16 cellular contexts compared by ENCODE assay signal in genomic region chr14:64196026-64196425, GRCh38.
A peak's percentile ranks its signal among the peaks of the same experiment; 100 is the strongest.
DNase-seq lines count a peak whose midpoint lies in the region; ATAC-seq lines count a peak whose summit lies in the region.
"Had no signal": no experiment of that assay in that cellular context is flagged by ENCODE, and none has a peak within 500 bp of the region (broad histone marks: within the 10 kb centered on the region; RNA-seq: fewer than 3 reads in every experiment).

No MANE protein-coding gene starts in this region.

- H3K14ac ChIP-seq in mesenchymal stem cell (ENCODE audit: low read length in 2 of 2), result no peak overlapping the region

- no peaks in the 10 kb centered on the region for H3K9me3 ChIP-seq in mesenchymal stem cell (ENCODE audit: control insufficient read depth, low read length)
- H3K9me3 ChIP-seq: gastroesophageal sphincter, mucosa of descending colon, SJCRH30, upper lobe of right lung had no signal

- no peaks in the 10 kb centered on the region for H3K9me3 Mint-ChIP-seq in activated T-cell treated with anti-CD3 and anti-CD28 coated beads, Interleukin-2, amount 50 U/mL, for 72 hours
- H3K9me3 Mint-ChIP-seq in activated T-helper 17 cell treated with anti-CD3 and anti-CD28 coated beads, Interleukin-2, amount 50 U/mL, for 72 hours, result no peaks in the 10 kb centered on the region
- H3K9me3 Mint-ChIP-seq: activated naive CD4-positive, alpha-beta T cell treated with anti-CD3 and anti-CD28 coated beads, Interleukin-2, amount 10 ng/mL, durations not matched to agents 7 days and 5 days had no signal

- H2AFZ ChIP-seq in mesenchymal stem cell (ENCODE audit: low read depth, low read length), result no peak overlapping the region

- H4K8ac ChIP-seq in mesenchymal stem cell (ENCODE audit: low read length), result peak overlapping the region; percentile 21

- peaks cover 14% of the 10 kb centered on the region for H3K79me1 ChIP-seq in mesenchymal stem cell (replicated peaks; ENCODE audit: low read length, poor library complexity, severe bottlenecking)

- H2AK5ac ChIP-seq in mesenchymal stem cell (ENCODE audit: low read length, severe bottlenecking), result no peak overlapping the region

- H3K27me3 Mint-ChIP-seq in activated T-cell treated with anti-CD3 and anti-CD28 coated beads, Interleukin-2, amount 50 U/mL, for 72 hours (ENCODE audit: low read depth), result no peaks in the 10 kb centered on the region
- no peaks in the 10 kb centered on the region for H3K27me3 Mint-ChIP-seq in activated T-helper 17 cell treated with anti-CD3 and anti-CD28 coated beads, Interleukin-2, amount 50 U/mL, for 72 hours
- H3K27me3 Mint-ChIP-seq: activated CD8-positive, alpha-beta memory T cell treated with anti-CD3 and anti-CD28 coated beads, Interleukin-2, amount 10 ng/mL, durations not matched to agents 7 days and 5 days; activated naive CD4-positive, alpha-beta T cell treated with anti-CD3 and anti-CD28 coated beads, Interleukin-2, amount 10 ng/mL, durations not matched to agents 7 days and 5 days had no signal

- H2BK120ac ChIP-seq in mesenchymal stem cell (ENCODE audit: low read depth, low read length), result no peak overlapping the region

- no peak overlapping the region for H3K4ac ChIP-seq in mesenchymal stem cell (ENCODE audit: low read depth in 1 of 2, low read length in 2 of 2)

- no peak for DNase-seq in activated T-cell treated with anti-CD3 and anti-CD28 coated beads, Interleukin-2, amount 50 U/mL, for 72 hours
- DNase-seq in activated T-cell treated with anti-CD3 and anti-CD28 coated beads for 4 hours (no peak), mesenchymal stem cell (no peak), NOMO-1 treated with dmso at 0.1 percent for 144 hours (lab: John Stamatoyannopoulos, UW; ENCODE audit: unreplicated experiment) (no peak)
- no peak for DNase-seq in activated CD4-positive, alpha-beta T cell treated with anti-CD3 and anti-CD28 coated beads for 4 hours
- DNase-seq: activated CD8-positive, alpha-beta memory T cell treated with anti-CD3 and anti-CD28 coated beads, Interleukin-2, amount 10 ng/mL, durations not matched to agents 7 days and 5 days; activated naive CD4-positive, alpha-beta T cell treated with anti-CD3 and anti-CD28 coated beads, Interleukin-2, amount 10 ng/mL, durations not matched to agents 7 days and 5 days; NCI-H1105; NCI-H2171 treated with DMSO at 0.1 percent for 48 hours; SJCRH30 had no signal

- H3K4me3 ChIP-seq in mesenchymal stem cell (ENCODE audit: insufficient read depth in 1 of 2, low read depth in 1 of 2, low read length in 2 of 2), result no peak overlapping the region
- H3K4me3 ChIP-seq: mucosa of descending colon, SJCRH30 had no signal

- H3K9ac ChIP-seq in mesenchymal stem cell (ENCODE audit: low read length), result no peak overlapping the region

- no peak for ATAC-seq in activated T-cell treated with anti-CD3 and anti-CD28 coated beads, Interleukin-2, amount 50 U/mL, for 72 hours (replicated peaks in 1 of 2)
- ATAC-seq in activated T-helper 17 cell treated with anti-CD3 and anti-CD28 coated beads, Interleukin-2, amount 50 U/mL, for 72 hours (replicated peaks), result no peak
- ATAC-seq in HG03460 (IDR thresholded peaks at IDR 0.05; ENCODE audit: unreplicated experiment), result no peak
- ATAC-seq: activated CD8-positive, alpha-beta memory T cell treated with anti-CD3 and anti-CD28 coated beads, Interleukin-2, amount 10 ng/mL, durations not matched to agents 7 days and 5 days; gastroesophageal sphincter had no signal

- H3K18ac ChIP-seq in mesenchymal stem cell (ENCODE audit: low read depth in 1 of 2, low read length in 2 of 2), result no peak overlapping the region

- H3K27ac ChIP-seq in mesenchymal stem cell (ENCODE audit: low read length, poor library complexity, severe bottlenecking) (no peak overlapping the region), temporal lobe (ENCODE audit: low read depth, low read length) (peak overlapping the region; percentile 66)
- H3K27ac ChIP-seq: SJCRH30 had no signal

- no peak overlapping the region for H4K91ac ChIP-seq in mesenchymal stem cell (ENCODE audit: low read length)

- H3K4me2 ChIP-seq in mesenchymal stem cell (ENCODE audit: low read length, poor library complexity, severe bottlenecking), result no peak overlapping the region

- H3K36me3 ChIP-seq in mesenchymal stem cell (ENCODE audit: control insufficient read depth in 1 of 2, insufficient read depth in 2 of 2, low read depth in 1 of 2, low read length in 2 of 2), result no peaks in the 10 kb centered on the region
- H3K36me3 ChIP-seq: SJCRH30, upper lobe of right lung had no signal

- H3K23ac ChIP-seq in mesenchymal stem cell (ENCODE audit: low read length in 2 of 2), result no peak overlapping the region

- H2BK5ac ChIP-seq in mesenchymal stem cell (ENCODE audit: low read depth, low read length, poor library complexity, severe bottlenecking), result no peak overlapping the region

- peaks cover 8% of the 10 kb centered on the region for H3K4me1 ChIP-seq in mesenchymal stem cell (ENCODE audit: control insufficient read depth, insufficient read depth, low read depth, low read length)
- H3K4me1 ChIP-seq: SJCRH30 had no signal

- no peaks in the 10 kb centered on the region for H3K27me3 ChIP-seq in mesenchymal stem cell (ENCODE audit: control insufficient read depth in 1 of 2, insufficient read depth in 1 of 2, low read length in 2 of 2)
- H3K27me3 ChIP-seq: gastroesophageal sphincter, SJCRH30, upper lobe of right lung had no signal

- H3K36me3 Mint-ChIP-seq in activated T-cell treated with anti-CD3 and anti-CD28 coated beads, Interleukin-2, amount 50 U/mL, for 72 hours (ENCODE audit: insufficient read depth in 2 of 2), result peaks cover 0 to 3% of the 10 kb centered on the region in 2 donors
- peaks cover 20% of the 10 kb centered on the region for H3K36me3 Mint-ChIP-seq in activated T-helper 17 cell treated with anti-CD3 and anti-CD28 coated beads, Interleukin-2, amount 50 U/mL, for 72 hours (ENCODE audit: low read depth)

- H2BK15ac ChIP-seq in mesenchymal stem cell (ENCODE audit: low read depth, poor library complexity, severe bottlenecking), result no peak overlapping the region

- H3K27ac Mint-ChIP-seq in activated T-cell treated with anti-CD3 and anti-CD28 coated beads, Interleukin-2, amount 50 U/mL, for 72 hours, result peak overlapping the region; percentile 30
- H3K27ac Mint-ChIP-seq in activated T-helper 17 cell treated with anti-CD3 and anti-CD28 coated beads, Interleukin-2, amount 50 U/mL, for 72 hours, result peak overlapping the region; percentile 91
- H3K27ac Mint-ChIP-seq: activated CD8-positive, alpha-beta memory T cell treated with anti-CD3 and anti-CD28 coated beads, Interleukin-2, amount 10 ng/mL, durations not matched to agents 7 days and 5 days had no signal

- no peak overlapping the region for H2BK12ac ChIP-seq in mesenchymal stem cell (ENCODE audit: low read length in 2 of 2)

- peaks cover 38% of the 10 kb centered on the region for H3K4me1 Mint-ChIP-seq in activated T-cell treated with anti-CD3 and anti-CD28 coated beads, Interleukin-2, amount 50 U/mL, for 72 hours (ENCODE audit: low read depth)
- H3K4me1 Mint-ChIP-seq in activated T-helper 17 cell treated with anti-CD3 and anti-CD28 coated beads, Interleukin-2, amount 50 U/mL, for 72 hours, result peaks cover 31% of the 10 kb centered on the region

- whole genome bisulfite sequencing in mesenchymal stem cell, result 78% methylated on average over 4 of the region's 5 CpGs

- H3K4me3 Mint-ChIP-seq in activated T-cell treated with anti-CD3 and anti-CD28 coated beads, Interleukin-2, amount 50 U/mL, for 72 hours, result peak overlapping the region; percentile 12 to 83
- peak overlapping the region; percentile 73 for H3K4me3 Mint-ChIP-seq in activated T-helper 17 cell treated with anti-CD3 and anti-CD28 coated beads, Interleukin-2, amount 50 U/mL, for 72 hours
- H3K4me3 Mint-ChIP-seq: activated CD8-positive, alpha-beta memory T cell treated with anti-CD3 and anti-CD28 coated beads, Interleukin-2, amount 10 ng/mL, durations not matched to agents 7 days and 5 days; activated naive CD4-positive, alpha-beta T cell treated with anti-CD3 and anti-CD28 coated beads, Interleukin-2, amount 10 ng/mL, durations not matched to agents 7 days and 5 days had no signal
